1 cellular context compared by ENCODE assay signal in genomic region chr17:29061036-29061435, GRCh38.
TF ChIP-seq lines count a peak whose summit lies in the region.

No MANE protein-coding gene starts in this region.

TF ChIP-seq in HepG2, 621 proteins besides CTCF, POLR2A, EP300 and RAD21 (continued from another document):
- TF ChIP-seq HBP1 (CRISPR knock-in tag; IDR thresholded peaks at IDR 0.05; ENCODE audit: low read depth): no peak
- TF ChIP-seq SMAD9 (CRISPR knock-in tag; IDR thresholded peaks at IDR 0.05): no peak
- no peak for TF ChIP-seq KDM5A (IDR thresholded peaks at IDR 0.05; ENCODE audit: borderline replicate concordance, low read length)
- no peak for TF ChIP-seq HNRNPLL (IDR thresholded peaks at IDR 0.05; ENCODE audit: low read depth, low read length, poor library complexity, severe bottlenecking)
- TF ChIP-seq HNRNPK (IDR thresholded peaks at IDR 0.05; ENCODE audit: low read depth, low read length, poor library complexity, severe bottlenecking): no peak
- TF ChIP-seq KLF16 (CRISPR knock-in tag; IDR thresholded peaks at IDR 0.05): no peak
- TF ChIP-seq FOSL2 (CRISPR knock-in tag; IDR thresholded peaks at IDR 0.05): no peak
- TF ChIP-seq RARA (CRISPR knock-in tag; IDR thresholded peaks at IDR 0.05): no peak
- no peak for TF ChIP-seq THAP8 (CRISPR knock-in tag; IDR thresholded peaks at IDR 0.05; ENCODE audit: borderline replicate concordance)
- TF ChIP-seq ZSCAN22 (CRISPR knock-in tag; IDR thresholded peaks at IDR 0.05): no peak
- no peak for TF ChIP-seq PAX8 (CRISPR knock-in tag; IDR thresholded peaks at IDR 0.05; ENCODE audit: borderline replicate concordance)
- no peak for TF ChIP-seq SRSF4 (IDR thresholded peaks at IDR 0.05; ENCODE audit: low read depth, low read length, poor library complexity, severe bottlenecking)
- TF ChIP-seq ZHX2 (IDR thresholded peaks at IDR 0.05; ENCODE audit: low read depth): no peak
- TF ChIP-seq ZHX2 (CRISPR knock-in tag; IDR thresholded peaks at IDR 0.05; ENCODE audit: borderline replicate concordance): no peak
- TF ChIP-seq, protein P1, sequence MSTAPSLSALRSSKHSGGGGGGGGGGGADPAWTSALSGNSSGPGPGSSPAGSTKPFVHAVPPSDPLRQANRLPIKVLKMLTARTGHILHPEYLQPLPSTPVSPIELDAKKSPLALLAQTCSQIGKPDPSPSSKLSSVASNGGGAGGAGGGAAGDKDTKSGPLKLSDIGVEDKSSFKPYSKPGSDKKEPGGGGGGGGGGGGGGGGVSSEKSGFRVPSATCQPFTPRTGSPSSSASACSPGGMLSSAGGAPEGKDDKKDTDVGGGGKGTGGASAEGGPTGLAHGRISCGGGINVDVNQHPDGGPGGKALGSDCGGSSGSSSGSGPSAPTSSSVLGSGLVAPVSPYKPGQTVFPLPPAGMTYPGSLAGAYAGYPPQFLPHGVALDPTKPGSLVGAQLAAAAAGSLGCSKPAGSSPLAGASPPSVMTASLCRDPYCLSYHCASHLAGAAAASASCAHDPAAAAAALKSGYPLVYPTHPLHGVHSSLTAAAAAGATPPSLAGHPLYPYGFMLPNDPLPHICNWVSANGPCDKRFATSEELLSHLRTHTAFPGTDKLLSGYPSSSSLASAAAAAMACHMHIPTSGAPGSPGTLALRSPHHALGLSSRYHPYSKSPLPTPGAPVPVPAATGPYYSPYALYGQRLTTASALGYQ (CRISPR knock-in tag; IDR thresholded peaks at IDR 0.05): no peak
- no peak for TF ChIP-seq ZNF432 (CRISPR knock-in tag; IDR thresholded peaks at IDR 0.05; ENCODE audit: borderline replicate concordance)
- no peak for TF ChIP-seq KAT2B (IDR thresholded peaks at IDR 0.05; ENCODE audit: borderline replicate concordance, low read depth, low read length)
- TF ChIP-seq ATF7-NPFF (CRISPR knock-in tag; IDR thresholded peaks at IDR 0.05; ENCODE audit: low read depth): no peak
- no peak for TF ChIP-seq CHD4 (IDR thresholded peaks at IDR 0.05; ENCODE audit: borderline replicate concordance, low read length)
